In genomic region chr4:48022192-48022799, GRCh38 we compare ENCODE assay signal across 19 cellular contexts. TPM values are rescaled to one million over a fixed set of nuclear protein-coding genes. Genes with fewer than 3 reads are reported as not detected.
A peak's percentile ranks its signal among the peaks of the same experiment; 100 is the strongest.
DNase-seq lines count a peak whose midpoint lies in the region; ATAC-seq and TF ChIP-seq lines count a peak whose summit lies in the region.
"Had no signal": no experiment of that assay in that cellular context is flagged by ENCODE, and none has a peak within 500 bp of the region (broad histone marks: within the 10 kb centered on the region; RNA-seq: fewer than 3 reads in every experiment).

No MANE protein-coding gene starts in this region.

- TF ChIP-seq CTCF in colonic mucosa (IDR thresholded peaks at IDR 0.05) (no peak), tibial nerve (IDR thresholded peaks at IDR 0.05) (no peak), right lobe of liver (IDR thresholded peaks at IDR 0.05) (no peak)

- H3K4me3 ChIP-seq in colonic mucosa (no peak overlapping the region), tibial nerve (no peak overlapping the region), right lobe of liver (no peak overlapping the region)
- H3K4me3 ChIP-seq: MG63 had no signal

- TF ChIP-seq EP300 in tibial nerve (IDR thresholded peaks at IDR 0.05): peak in 1 of 2 donors; percentile 46

- H3K4me1 ChIP-seq in colonic mucosa (no peaks in the 10 kb centered on the region), tibial nerve (peaks cover 0 to 19% (median 1%) of the 10 kb centered on the region in 4 donors), right lobe of liver (no peaks in the 10 kb centered on the region)

- intact Hi-C loops in colonic mucosa (cut with DNase I) (no loop called here), left colon (cut with DNase I, micrococcal nuclease) (no loop called here), right lobe of liver (cut with DNase I) (no loop called here)

- H3K36me3 ChIP-seq in colonic mucosa (peaks cover 6% of the 10 kb centered on the region), tibial nerve (no peaks in the 10 kb centered on the region), right lobe of liver (no peaks in the 10 kb centered on the region)
- H3K36me3 ChIP-seq: MG63 had no signal

- no peaks in the 10 kb centered on the region for H3K27me3 ChIP-seq in colonic mucosa
- no peaks in the 10 kb centered on the region for H3K27me3 ChIP-seq in tibial nerve
- no peaks in the 10 kb centered on the region for H3K27me3 ChIP-seq in right lobe of liver
- H3K27me3 ChIP-seq: MG63 had no signal

- H3K27ac ChIP-seq in colonic mucosa (peak overlapping the region; percentile 4), tibial nerve (peak overlapping the region in 3 of 4 donors; percentile 24 to 87 (median 87)), right lobe of liver (no peak overlapping the region)

- H3K9me3 ChIP-seq in colonic mucosa (no peaks in the 10 kb centered on the region), tibial nerve (no peaks in the 10 kb centered on the region), right lobe of liver (no peaks in the 10 kb centered on the region)
- H3K9me3 ChIP-seq: MG63, SK-N-SH had no signal

- H3K9ac ChIP-seq in colonic mucosa (ENCODE audit: low read depth in 2 of 2, low read length in 2 of 2): peak overlapping the region in 1 of 2 donors; percentile 34
- H3K9ac ChIP-seq: SK-N-SH had no signal

- DNase-seq in LoVo (ENCODE audit: low spot score) (peak; percentile 20), colonic mucosa (peak; percentile 53), left colon (no peak), tibial nerve (ENCODE audit: low spot score in 2 of 2) (no peak), erythroblast (lab: John Stamatoyannopoulos, UW) (no peak), right lobe of liver (no peak)
- DNase-seq in activated effector memory CD4-positive, alpha-beta T cell treated with anti-CD3 and anti-CD28 coated beads, Interleukin-2, amount 50 U/mL, for 16 hours: no peak
- DNase-seq: Caco-2; CD4-positive, CD25-positive, alpha-beta regulatory T cell; DMS153; HCEC 1CT; MG63; NCI-H1092; NCI-H146; NCI-H524; SK-N-SH had no signal

- ATAC-seq in left colon: peak; percentile 67
- ATAC-seq in HG03196 (IDR thresholded peaks at IDR 0.05; ENCODE audit: unreplicated experiment): no peak
- no peak for ATAC-seq in right lobe of liver
- ATAC-seq: Panc1, Right ventricle myocardium inferior had no signal

- TF ChIP-seq POLR2A in tibial nerve (IDR thresholded peaks at IDR 0.05): no peak
- no peak for TF ChIP-seq POLR2A in erythroblast (IDR thresholded peaks at IDR 0.05; ENCODE audit: low read length)
- TF ChIP-seq POLR2A in right lobe of liver (IDR thresholded peaks at IDR 0.05): no peak

- 21 to 44% methylated on average over 3 of the region's 3 CpGs for WGBS in tibial nerve, 2 donors
- WGBS in right lobe of liver (ENCODE audit: insufficient coverage, low coverage, low lambda C conversion rate, missing lambda C conversion rate): 64% methylated on average over 3 of the region's 3 CpGs

RNA-seq across cellular contexts. Expression of gene NIPAL1, which starts 5.7 kb away (rescaled TPM):
- 10 to 100 TPM; 38.7 to 47.9 TPM for total RNA-seq in colonic mucosa
- 10 to 100 TPM; 43.5 to 53.6 TPM for total RNA-seq in left colon
- 1 to 10 TPM in 3 of 4 donors, under 1 TPM in 1; 0.87 to 3.1 (median 1.9) TPM for total RNA-seq in tibial nerve
- 10 to 100 TPM in 2 of 6 experiments, 1 to 10 TPM in 4; 4.8 to 11.9 (median 7.6) TPM for total RNA-seq in right lobe of liver

RNA-seq across cellular contexts. Expression of gene CNGA1, which starts 5.8 kb away (rescaled TPM):
- total RNA-seq in colonic mucosa: 10 to 100 TPM in 1 of 2 donors, 1 to 10 TPM in 1; 2.6 to 15.9 TPM
- total RNA-seq in left colon: 10 to 100 TPM in 1 of 2 donors, 1 to 10 TPM in 1; 4.0 to 11.5 TPM
- 1 to 10 TPM; 4.1 to 7.2 (median 4.7) TPM for total RNA-seq in tibial nerve
- 10 to 100 TPM in 4 of 6 experiments, 1 to 10 TPM in 2; 8.1 to 14.9 (median 11.1) TPM for total RNA-seq in right lobe of liver
- total RNA-seq: CD4-positive, CD25-positive, alpha-beta regulatory T cell; Right ventricle myocardium inferior had no signal

Comparison
In these comparisons a context has a peak if more than half of its experiments do, and no peak if none do; other contexts are left out.
1. DNase-seq: peak in LoVo (single experiment) and colonic mucosa (single experiment); none in left colon (0 of 2), tibial nerve (0 of 2), erythroblast (0 of 2), right lobe of liver (0 of 3) and activated effector memory CD4-positive, alpha-beta T cell treated with anti-CD3 and anti-CD28 coated beads, Interleukin-2, amount 50 U/mL, for 16 hours (single experiment).
2. H3K27ac ChIP-seq: peak in colonic mucosa (single experiment) and tibial nerve (3 of 4); none in right lobe of liver (0 of 3).